8 cellular contexts compared by ENCODE assay signal in the genomic region with DNA sequence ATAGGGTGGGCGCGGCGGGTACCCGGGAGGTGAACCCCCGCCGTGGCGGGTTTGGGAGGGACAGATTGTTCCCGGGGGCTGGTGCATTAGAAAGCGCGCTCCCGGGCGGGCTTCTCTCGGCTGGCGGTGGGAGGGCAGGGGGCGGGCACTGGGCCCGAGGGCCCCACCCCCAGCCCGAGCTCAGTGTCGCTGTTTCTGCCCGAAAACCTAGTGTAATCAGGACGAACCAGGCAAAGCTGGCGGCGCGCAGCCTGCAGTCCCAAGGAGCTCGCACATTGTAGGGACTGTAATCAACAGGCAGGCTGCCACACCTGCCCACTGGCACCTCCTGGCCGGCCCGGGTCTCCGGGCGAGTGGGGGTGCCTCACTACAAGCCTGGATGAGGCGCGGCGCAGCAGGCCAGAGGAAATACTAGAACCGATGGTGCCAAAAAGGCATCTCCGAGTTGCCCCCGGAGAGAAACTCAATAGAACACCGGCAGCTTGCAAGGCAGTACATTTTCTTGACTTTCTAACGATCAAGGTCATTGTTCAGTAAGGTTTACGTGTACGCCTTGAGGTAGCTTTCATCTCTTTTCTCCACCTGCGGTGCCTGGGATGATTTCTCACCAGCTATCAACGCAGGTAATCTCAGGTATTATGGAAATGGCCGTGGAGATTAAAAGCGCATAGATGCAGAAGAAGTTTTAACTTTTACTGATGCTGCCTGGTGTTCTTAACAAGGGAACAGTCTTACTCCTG. TPM values are rescaled to one million over a fixed set of nuclear protein-coding genes. Genes with fewer than 3 reads are reported as not detected.
DNase-seq lines count a peak whose midpoint lies in the region; ATAC-seq, FAIRE-seq and TF ChIP-seq lines count a peak whose summit lies in the region.

No MANE protein-coding gene starts in this region.

- no peaks in the 10 kb centered on the region for H3K4me1 ChIP-seq in cardiac muscle cell (ENCODE audit: low read depth)

- H3K27me3 ChIP-seq in cardiac muscle cell, result peaks cover 87% of the 10 kb centered on the region

- DNase-seq in Daoy (ENCODE audit: low read depth) (peak; percentile 65), RKO (ENCODE audit: low spot score) (peak; percentile 53), activated gamma-delta T cell treated with Interleukin-2 at 50 U/mL for 16 hours (peak; percentile 42), cardiac muscle cell (ENCODE audit: low read depth in 1 of 2, low spot score in 1 of 2) (peak; percentile 2 to 69), posterior vena cava (ENCODE audit: low spot score) (peak; percentile 83), urothelium cell line (ENCODE audit: low spot score) (peak; percentile 58), T1000 (lab: John Stamatoyannopoulos, UW) (no peak)

- peak overlapping the region; percentile 73 for H3K4me3 ChIP-seq in cardiac muscle cell

- no peak overlapping the region for H3K27ac ChIP-seq in cardiac muscle cell

- no peaks in the 10 kb centered on the region for H3K36me3 ChIP-seq in cardiac muscle cell

- no peak for TF ChIP-seq CTCF in cardiac muscle cell (IDR thresholded peaks at IDR 0.05; ENCODE audit: low read depth, low read length)

- intact Hi-C loops in posterior vena cava (cut with DNase I), result loop anchor here in 1 of 2 donors (10.0 kb wide), 1 partner anchor 206 kb away; no protein-coding TSS in a partner anchor

- peak; percentile 87 for FAIRE-seq in urothelium cell line (lab: Jason Lieb, UNC)

- no peaks in the 10 kb centered on the region for H3K9me3 ChIP-seq in cardiac muscle cell (ENCODE audit: low read depth)

- peak; percentile 46 for ATAC-seq in HG03442 (IDR thresholded peaks at IDR 0.05; ENCODE audit: unreplicated experiment)

RNA-seq across cellular contexts. Expression of a gene that starts 0.8 kb away (rescaled TPM):
- 1.3 and 2.2 TPM in 2 replicates for total RNA-seq in Daoy (2014; rRNA removed; shearing (Covaris generic))
- 9.2 and 13.6 TPM in 2 replicates for total RNA-seq in cardiac muscle cell
- polyA plus RNA-seq in cardiac muscle cell, result 6.4 and 9.9 TPM in 2 replicates
- total RNA-seq in posterior vena cava, result 1 to 10 TPM; 2.5 to 3.3 TPM

RNA-seq across cellular contexts. Expression of a gene that starts 33.7 kb away (rescaled TPM):
- total RNA-seq in Daoy (2014; rRNA removed; shearing (Covaris generic)), result 82.5 and 130 TPM in 2 replicates
- 21.6 and 28.9 TPM in 2 replicates for total RNA-seq in cardiac muscle cell
- 107 and 120 TPM in 2 replicates for polyA plus RNA-seq in cardiac muscle cell
- 10 to 100 TPM; 65.4 to 87.3 TPM for total RNA-seq in posterior vena cava
